Comparison of ENCODE assay signal across 10 cellular contexts in the genomic region with DNA sequence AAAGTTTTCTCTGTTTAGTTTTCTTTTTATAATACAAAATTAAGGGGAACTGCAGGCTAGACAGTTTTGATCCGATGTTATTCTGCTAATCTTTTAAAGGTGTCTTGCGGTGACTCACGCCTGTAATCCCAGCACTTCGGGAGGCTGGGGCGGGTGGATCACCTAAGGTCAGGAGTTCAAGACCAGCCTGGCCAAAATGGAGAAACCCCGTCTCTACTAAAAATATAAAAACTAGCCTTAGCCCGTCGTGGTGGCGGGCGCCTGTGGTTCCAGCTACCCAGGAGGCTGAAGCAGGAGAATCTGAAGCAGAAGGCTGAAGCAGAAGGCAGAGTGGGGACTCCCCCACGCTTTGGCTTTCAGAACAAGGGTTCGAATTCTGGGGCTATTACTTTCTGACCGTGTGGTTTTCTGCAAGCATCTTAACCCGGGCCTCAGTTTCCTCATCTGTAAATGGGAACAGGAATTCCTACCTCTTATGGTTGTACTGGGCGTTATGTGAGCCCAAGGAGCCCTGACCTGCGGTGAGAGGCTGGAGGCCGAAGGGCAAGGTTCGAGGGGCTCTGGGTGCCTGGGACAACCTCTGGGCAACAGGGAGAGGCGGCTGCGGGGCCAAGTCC. TPM values are rescaled to one million over a fixed set of nuclear protein-coding genes. Genes with fewer than 3 reads are reported as not detected.
DNase-seq lines count a peak whose midpoint lies in the region; ATAC-seq, FAIRE-seq and TF ChIP-seq lines count a peak whose summit lies in the region.
"Had no signal": no experiment of that assay in that cellular context is flagged by ENCODE, and none has a peak within 500 bp of the region (broad histone marks: within the 10 kb centered on the region; RNA-seq: fewer than 3 reads in every experiment).

No MANE protein-coding gene starts in this region.

- no peaks in the 10 kb centered on the region for H3K36me3 ChIP-seq in SK-N-MC (ENCODE audit: insufficient read depth, low read length)
- H3K36me3 ChIP-seq in rectal smooth muscle tissue (ENCODE audit: control insufficient read depth, insufficient read depth, low read length): no peaks in the 10 kb centered on the region

- peak overlapping the region; percentile 76 for H3K4me3 ChIP-seq in SK-N-MC
- H3K4me3 ChIP-seq in fibroblast of villous mesenchyme (ENCODE audit: low read depth, low read length): peak overlapping the region; percentile 95
- H3K4me3 ChIP-seq in rectal smooth muscle tissue (ENCODE audit: low read length): peak overlapping the region; percentile 96

- H3K27ac ChIP-seq in SK-N-MC: peak overlapping the region; percentile 71; the same call in 1 of the 2 replicates
- H3K27ac ChIP-seq in rectal smooth muscle tissue (ENCODE audit: low read depth, low read length): peak overlapping the region; percentile 89

- FAIRE-seq in GM12892 (lab: Jason Lieb, UNC): peak; percentile 42

- DNase-seq in GM12892 (ENCODE audit: insufficient read length): no peak
- DNase-seq in SK-N-MC (ENCODE audit: low read depth, low spot score): no peak
- DNase-seq in fibroblast of villous mesenchyme (ENCODE audit: low read depth): no peak
- DNase-seq in NCI-H1417 treated with DMSO at 0.1 percent for 48 hours (lab: John Stamatoyannopoulos, UW): no peak
- DNase-seq in sciatic nerve (ENCODE audit: low spot score): no peak

- no peak for ATAC-seq in GM19324 (IDR thresholded peaks at IDR 0.05; ENCODE audit: low FRiP score, unreplicated experiment)
- no peak for ATAC-seq in GM19351 (IDR thresholded peaks at IDR 0.05; ENCODE audit: unreplicated experiment)
- no peak for ATAC-seq in sciatic nerve

- H3K4me1 ChIP-seq in rectal smooth muscle tissue (ENCODE audit: control insufficient read depth, insufficient read depth, low read length): peaks cover 6% of the 10 kb centered on the region

- intact Hi-C loops in sciatic nerve (cut with DNase I): no loop called here

- H3K27me3 ChIP-seq in rectal smooth muscle tissue (ENCODE audit: control insufficient read depth, insufficient read depth, low read length): no peaks in the 10 kb centered on the region

- H3K9ac ChIP-seq in SK-N-MC (ENCODE audit: insufficient read length) (peak overlapping the region; percentile 70), rectal smooth muscle tissue (ENCODE audit: low read length) (peak overlapping the region; percentile 81)

- TF ChIP-seq CTCF in fibroblast of villous mesenchyme (IDR thresholded peaks at IDR 0.05; ENCODE audit: insufficient read depth, low read depth, low read length): no peak

- H3K9me3 ChIP-seq in SK-N-MC (ENCODE audit: low read depth, low read length): no peaks in the 10 kb centered on the region

- TF ChIP-seq POLR2A in GM12892 (IDR thresholded peaks at IDR 0.05; ENCODE audit: low read depth, low read length): no peak

RNA-seq across cellular contexts. Expression of a gene that starts 1.2 kb away (rescaled TPM):
- polyA plus RNA-seq in GM12892 (2012; ENCODE audit: missing spikeins): 16.3 TPM
- 23.3 and 23.5 TPM in 2 replicates for total RNA-seq in fibroblast of villous mesenchyme
- 14.7 TPM for total RNA-seq in sciatic nerve

RNA-seq across cellular contexts. Expression of a gene that starts 39.8 kb away (rescaled TPM):
- polyA plus RNA-seq in GM12892 (2012; ENCODE audit: missing spikeins): not detected
- total RNA-seq in fibroblast of villous mesenchyme (not detected in 2 replicates), sciatic nerve (not detected)
- total RNA-seq: HT1080, myocyte had no signal
